ENCODE assay signal across 11 cellular contexts in genomic region chr16:89401641-89402445, GRCh38.
DNase-seq lines count a peak whose midpoint lies in the region; ATAC-seq and TF ChIP-seq lines count a peak whose summit lies in the region.
"Had no signal": no experiment of that assay in that cellular context is flagged by ENCODE, and none has a peak within 500 bp of the region (broad histone marks: within the 10 kb centered on the region; RNA-seq: fewer than 3 reads in every experiment).

No MANE protein-coding gene starts in this region.

- peaks cover 43% of the 10 kb centered on the region for H3K4me1 Mint-ChIP-seq in endodermal cell

- H3K4me3 ChIP-seq in SK-N-MC, result peak overlapping the region; percentile 55
- H3K4me3 ChIP-seq in endodermal cell (ENCODE audit: low read length), result no peak overlapping the region
- H3K4me3 ChIP-seq in neutrophil (ENCODE audit: low read depth in 1 of 2, low read length in 1 of 2), result no peak overlapping the region
- H3K4me3 ChIP-seq: heart left ventricle had no signal

- H3K36me3 Mint-ChIP-seq in endodermal cell (ENCODE audit: low read depth), result peaks cover 11% of the 10 kb centered on the region

- no peaks in the 10 kb centered on the region for H3K27me3 Mint-ChIP-seq in endodermal cell (ENCODE audit: insufficient read depth)

- H3K27ac Mint-ChIP-seq in endodermal cell, result peak overlapping the region; percentile 64

- H3K36me3 ChIP-seq in SK-N-MC (ENCODE audit: insufficient read depth, low read length), result no peaks in the 10 kb centered on the region
- H3K36me3 ChIP-seq in endodermal cell (ENCODE audit: control insufficient read depth, insufficient read depth, low read length), result peaks cover 12% of the 10 kb centered on the region
- no peaks in the 10 kb centered on the region for H3K36me3 ChIP-seq in neutrophil

- H3K9me3 ChIP-seq in SK-N-MC (ENCODE audit: low read depth, low read length), result no peaks in the 10 kb centered on the region
- no peaks in the 10 kb centered on the region for H3K9me3 ChIP-seq in endodermal cell (ENCODE audit: control insufficient read depth, low read length)
- no peaks in the 10 kb centered on the region for H3K9me3 ChIP-seq in neutrophil
- H3K9me3 ChIP-seq: heart left ventricle had no signal

- peak overlapping the region; percentile 78; the same call in 1 of the 2 replicates for H3K27ac ChIP-seq in SK-N-MC
- peak overlapping the region; percentile 57 for H3K27ac ChIP-seq in endodermal cell (ENCODE audit: low read depth, low read length)
- H3K27ac ChIP-seq in neutrophil, result peak overlapping the region; percentile 74
- H3K27ac ChIP-seq: heart left ventricle had no signal

- WGBS in endodermal cell (ENCODE audit: insufficient coverage in 1 of 2, insufficient read length in 1 of 2), 2 experiments, result 92 to 94% methylated on average over 15 to 20 of the region's 27 CpGs

- TF ChIP-seq CTCF in endodermal cell (conservative IDR thresholded peaks at IDR 0.05) (no peak), neutrophil (IDR thresholded peaks at IDR 0.05) (no peak)

- no peaks in the 10 kb centered on the region for H3K9me3 Mint-ChIP-seq in endodermal cell

- peak overlapping the region; percentile 5 for H3K9ac ChIP-seq in SK-N-MC (ENCODE audit: insufficient read length)
- no peak overlapping the region for H3K9ac ChIP-seq in endodermal cell (ENCODE audit: extremely low read depth, low read length, poor library complexity, severe bottlenecking)

- no peak overlapping the region for H3K4me3 Mint-ChIP-seq in endodermal cell

- ATAC-seq in HG03439 (IDR thresholded peaks at IDR 0.05; ENCODE audit: unreplicated experiment), result no peak
- ATAC-seq: heart left ventricle had no signal

- H3K27me3 ChIP-seq in endodermal cell (ENCODE audit: control insufficient read depth, insufficient read depth, low read length, poor library complexity, severe bottlenecking) (no peaks in the 10 kb centered on the region), neutrophil (no peaks in the 10 kb centered on the region)
- H3K27me3 ChIP-seq: heart left ventricle had no signal

- DNase-seq in GM03348 (ENCODE audit: low spot score) (peak; percentile 74), SK-N-MC (ENCODE audit: low read depth, low spot score) (peak; percentile 20), endodermal cell (no peak), putamen (ENCODE audit: low spot score) (no peak), hippocampal formation (lab: John Stamatoyannopoulos, UW) (no peak)
- no peak for DNase-seq in stimulated activated CD4-positive, alpha-beta T cell treated with anti-CD3 and anti-CD28 coated beads, Interleukin-15, amount 100 ng/mL, for 24 hours
- DNase-seq: EL, NCI-H1694 had no signal

- peaks cover 11% of the 10 kb centered on the region for H3K4me1 ChIP-seq in endodermal cell (ENCODE audit: control insufficient read depth, insufficient read depth, low read length)
- peaks cover 28 to 34% of the 10 kb centered on the region in 2 experiments for H3K4me1 ChIP-seq in neutrophil (ENCODE audit: control insufficient read depth in 1 of 2, insufficient read depth in 1 of 2, low read depth in 1 of 2, low read length in 1 of 2)

Comparison
In these comparisons a context has a peak if more than half of its experiments do, and no peak if none do; other contexts are left out.
1. DNase-seq: peak in GM03348 (single experiment) and SK-N-MC (single experiment); none in endodermal cell (single experiment), putamen (single experiment), hippocampal formation (0 of 2) and stimulated activated CD4-positive, alpha-beta T cell treated with anti-CD3 and anti-CD28 coated beads, Interleukin-15, amount 100 ng/mL, for 24 hours (single experiment).
2. Peak in every context shown above with its lines, with median percentiles within 50 percentile points of each other: H3K27ac ChIP-seq.